In the genomic region with DNA sequence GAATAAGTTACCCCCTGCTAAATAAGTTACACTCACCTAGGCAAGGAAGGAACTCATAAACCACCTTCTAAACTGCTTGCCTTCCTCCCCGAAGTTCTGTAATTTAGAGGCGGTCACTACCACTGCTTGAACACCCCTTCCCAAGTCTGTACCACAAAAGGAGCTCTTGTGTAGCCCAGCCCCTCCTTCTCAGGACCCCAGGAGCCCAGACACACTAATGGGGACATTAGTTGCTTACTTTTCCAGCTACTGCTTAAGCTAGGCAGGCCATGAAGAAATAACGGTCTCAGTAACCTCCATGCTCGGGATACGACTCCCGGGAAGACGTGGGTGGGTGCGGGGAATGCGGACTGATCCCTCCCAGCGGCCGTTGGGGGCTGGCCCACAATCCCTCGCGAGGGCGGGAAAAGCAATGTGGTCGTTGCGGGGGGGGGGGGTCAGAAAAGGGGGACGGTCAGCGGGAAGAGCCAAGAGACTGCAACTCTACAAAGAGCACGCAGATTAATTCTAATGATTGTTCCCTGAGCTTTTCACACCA, we compare ENCODE assay signal across 8 cellular contexts.
DNase-seq lines count a peak whose midpoint lies in the region; ATAC-seq and TF ChIP-seq lines count a peak whose summit lies in the region.

A gene with protein sequence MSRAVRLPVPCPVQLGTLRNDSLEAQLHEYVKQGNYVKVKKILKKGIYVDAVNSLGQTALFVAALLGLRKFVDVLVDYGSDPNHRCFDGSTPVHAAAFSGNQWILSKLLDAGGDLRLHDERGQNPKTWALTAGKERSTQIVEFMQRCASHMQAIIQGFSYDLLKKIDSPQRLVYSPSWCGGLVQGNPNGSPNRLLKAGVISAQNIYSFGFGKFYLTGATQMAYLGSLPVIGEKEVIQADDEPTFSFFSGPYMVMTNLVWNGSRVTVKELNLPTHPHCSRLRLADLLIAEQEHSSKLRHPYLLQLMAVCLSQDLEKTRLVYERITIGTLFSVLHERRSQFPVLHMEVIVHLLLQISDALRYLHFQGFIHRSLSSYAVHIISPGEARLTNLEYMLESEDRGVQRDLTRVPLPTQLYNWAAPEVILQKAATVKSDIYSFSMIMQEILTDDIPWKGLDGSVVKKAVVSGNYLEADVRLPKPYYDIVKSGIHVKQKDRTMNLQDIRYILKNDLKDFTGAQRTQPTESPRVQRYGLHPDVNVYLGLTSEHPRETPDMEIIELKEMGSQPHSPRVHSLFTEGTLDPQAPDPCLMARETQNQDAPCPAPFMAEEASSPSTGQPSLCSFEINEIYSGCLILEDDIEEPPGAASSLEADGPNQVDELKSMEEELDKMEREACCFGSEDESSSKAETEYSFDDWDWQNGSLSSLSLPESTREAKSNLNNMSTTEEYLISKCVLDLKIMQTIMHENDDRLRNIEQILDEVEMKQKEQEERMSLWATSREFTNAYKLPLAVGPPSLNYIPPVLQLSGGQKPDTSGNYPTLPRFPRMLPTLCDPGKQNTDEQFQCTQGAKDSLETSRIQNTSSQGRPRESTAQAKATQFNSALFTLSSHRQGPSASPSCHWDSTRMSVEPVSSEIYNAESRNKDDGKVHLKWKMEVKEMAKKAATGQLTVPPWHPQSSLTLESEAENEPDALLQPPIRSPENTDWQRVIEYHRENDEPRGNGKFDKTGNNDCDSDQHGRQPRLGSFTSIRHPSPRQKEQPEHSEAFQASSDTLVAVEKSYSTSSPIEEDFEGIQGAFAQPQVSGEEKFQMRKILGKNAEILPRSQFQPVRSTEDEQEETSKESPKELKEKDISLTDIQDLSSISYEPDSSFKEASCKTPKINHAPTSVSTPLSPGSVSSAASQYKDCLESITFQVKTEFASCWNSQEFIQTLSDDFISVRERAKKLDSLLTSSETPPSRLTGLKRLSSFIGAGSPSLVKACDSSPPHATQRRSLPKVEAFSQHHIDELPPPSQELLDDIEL (N-terminal part only) (minus strand): TSS at position 345 of the 538 bp plus-strand sequence. CDS start 40,044 bp downstream, outside the sequence.

- H2AFZ ChIP-seq in ACC112 (ENCODE audit: low read length, unreplicated experiment) (peak within 1 kb of the TSS; percentile 100), KMS-11 (ENCODE audit: low read depth) (peak within 1 kb of the TSS; percentile 100)

- no peaks in the 10 kb centered on the region for H3K27me3 ChIP-seq in ACC112 (ENCODE audit: insufficient read depth, low read length)
- H3K27me3 ChIP-seq in KMS-11 (ENCODE audit: insufficient read depth, low read depth): no peaks in the 10 kb centered on the region
- H3K27me3 ChIP-seq in mucosa of stomach (ENCODE audit: control insufficient read depth, insufficient read depth, low read length): peaks cover 4% of the 10 kb centered on the region

- no peak for ATAC-seq in GM18498 (IDR thresholded peaks at IDR 0.05; ENCODE audit: unreplicated experiment)

- H3K4me1 ChIP-seq in ACC112 (ENCODE audit: control insufficient read depth, insufficient read depth, low read length, unreplicated experiment) (peaks cover 16% of the 10 kb centered on the region), KMS-11 (ENCODE audit: low read depth, poor library complexity, severe bottlenecking) (peaks cover 28% of the 10 kb centered on the region), mucosa of stomach (ENCODE audit: control insufficient read depth, insufficient read depth, low read length) (peaks cover 4% of the 10 kb centered on the region)

- DNase-seq in cardiac fibroblast (ENCODE audit: low read depth in 2 of 2) (no peak), NCI-H1092 (lab: John Stamatoyannopoulos, UW) (no peak), NCI-H345 (lab: John Stamatoyannopoulos, UW) (no peak), Kasumi-1 (lab: John Stamatoyannopoulos, UW) (no peak)

- TF ChIP-seq CTCF in KMS-11 (conservative IDR thresholded peaks at IDR 0.05; ENCODE audit: low read depth, low read length) (no peak), cardiac fibroblast (IDR thresholded peaks at IDR 0.05; ENCODE audit: low read depth, low read length) (no peak)

- H3K27ac ChIP-seq in ACC112 (ENCODE audit: low read depth, low read length) (peak within 1 kb of the TSS; percentile 62), KMS-11 (peak within 1 kb of the TSS; percentile 74)

- H3K79me2 ChIP-seq in ACC112 (ENCODE audit: control insufficient read depth, insufficient read depth, low read length, unreplicated experiment): peaks cover 26% of the 10 kb centered on the region
- H3K79me2 ChIP-seq in KMS-11 (ENCODE audit: insufficient read depth, low read depth): peaks cover 31% of the 10 kb centered on the region

- H3K9ac ChIP-seq in KMS-11 (peak within 1 kb of the TSS; percentile 84), mucosa of stomach (ENCODE audit: low read length) (peak within 1 kb of the TSS; percentile 58)

- H4K20me1 ChIP-seq in KMS-11 (ENCODE audit: insufficient read depth): no peaks in the 10 kb centered on the region

- no peaks in the 10 kb centered on the region for H3K9me3 ChIP-seq in mucosa of stomach (ENCODE audit: control insufficient read depth, low read length)

- H3K4me3 ChIP-seq in ACC112 (ENCODE audit: low read depth, low read length): peak within 1 kb of the TSS; percentile 96
- peak within 1 kb of the TSS; percentile 83 for H3K4me3 ChIP-seq in KMS-11 (IDR thresholded peaks at IDR 0.05; ENCODE audit: insufficient read depth, low read depth, low read length)
- peak within 1 kb of the TSS; percentile 74 to 88 for H3K4me3 ChIP-seq in cardiac fibroblast (replicated peaks in 1 of 2; ENCODE audit: low read depth in 2 of 2, low read length in 2 of 2)
- peak within 1 kb of the TSS; percentile 56 for H3K4me3 ChIP-seq in mucosa of stomach (ENCODE audit: low read length)

- H3K4me2 ChIP-seq in KMS-11: peak within 1 kb of the TSS; percentile 84

- H3K36me3 ChIP-seq in ACC112 (ENCODE audit: insufficient read depth, low read length) (no peaks in the 10 kb centered on the region), KMS-11 (ENCODE audit: insufficient read depth) (no peaks in the 10 kb centered on the region), mucosa of stomach (ENCODE audit: control insufficient read depth, insufficient read depth, low read length) (no peaks in the 10 kb centered on the region)
